30 cellular contexts compared by ENCODE assay signal in the genomic region with DNA sequence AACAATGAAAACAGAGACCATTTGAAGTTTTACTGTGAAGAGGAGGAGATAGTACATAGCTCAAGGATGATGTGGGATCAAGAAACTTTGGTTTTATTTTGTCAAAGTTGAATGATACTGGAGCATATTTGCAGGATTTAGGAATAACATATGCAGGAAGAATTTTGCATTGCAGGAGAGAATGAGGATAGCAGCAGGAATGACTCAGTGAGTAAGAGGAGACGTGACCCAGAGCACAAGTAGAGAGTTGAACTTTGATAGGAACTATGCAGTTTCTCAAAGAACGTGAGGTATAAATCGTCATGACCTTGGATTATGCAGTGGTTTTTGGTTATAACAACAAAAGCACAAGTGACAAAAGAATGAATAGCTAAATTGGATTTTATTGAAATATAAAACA. TPM values are rescaled to one million over a fixed set of nuclear protein-coding genes. Genes with fewer than 3 reads are reported as not detected.
DNase-seq lines count a peak whose midpoint lies in the region; ATAC-seq and TF ChIP-seq lines count a peak whose summit lies in the region.
"Had no signal": no experiment of that assay in that cellular context is flagged by ENCODE, and none has a peak within 500 bp of the region (broad histone marks: within the 10 kb centered on the region; RNA-seq: fewer than 3 reads in every experiment).

No MANE protein-coding gene starts in this region.

- no peaks in the 10 kb centered on the region for H3K79me2 ChIP-seq in GM23248 (ENCODE audit: insufficient read depth)

- no peak for TF ChIP-seq CTCF in AG10803 (conservative IDR thresholded peaks at IDR 0.05; ENCODE audit: low read length)
- TF ChIP-seq CTCF in upper lobe of left lung (IDR thresholded peaks at IDR 0.05): no peak

- no peak for ATAC-seq in upper lobe of left lung (ENCODE audit: low FRiP score in 2 of 2)
- ATAC-seq: activated T-helper 17 cell treated with anti-CD3 and anti-CD28 coated beads, Interleukin-2, amount 50 U/mL, for 72 hours; HepG2 had no signal

- DNase-seq in AG10803 (ENCODE audit: low read depth) (peak; percentile 30), GM23248 (peak; percentile 27), adipocyte (ENCODE audit: low read depth) (peak; percentile 59), fibroblast of peridontal ligament (ENCODE audit: extremely low read depth) (peak; percentile 32), erythroblast (lab: John Stamatoyannopoulos, UW) (no peak), upper lobe of left lung (no peak), mesenteric fat pad (ENCODE audit: low spot score) (no peak)
- no peak for DNase-seq in NK-92 treated with Interleukin-12 subunit alpha and Interleukin-12 subunit beta, amount 100 ng/mL, for 24 hours (lab: John Stamatoyannopoulos, UW)
- DNase-seq: activated CD4-positive, alpha-beta T cell treated with anti-CD3 and anti-CD28 coated beads for 48 hours; activated naive CD4-positive, alpha-beta T cell treated with anti-CD3 and anti-CD28 coated beads, Interleukin-2, amount 50 U/mL, for 16 hours; anterior cingulate cortex; CD4-positive, alpha-beta memory T cell; immature natural killer cell; Kasumi-1; mesendoderm; MV-4-11; NCI-H1436; NCI-H226; NCI-H69; posterior cingulate gyrus; SHP77 treated with DMSO at 0.1 percent for 48 hours; sigmoid colon; stimulated activated CD4-positive, alpha-beta T cell treated with anti-CD3 and anti-CD28 coated beads, Interleukin-15, amount 100 ng/mL, for 24 hours; stimulated activated CD4-positive, alpha-beta T cell treated with anti-CD3 and anti-CD28 coated beads, Interleukin-4, amount 100 ng/mL, for 4 hours; SW 1271; tibial artery; WERI-Rb-1 had no signal

- H3K9me3 ChIP-seq in GM23248 (ENCODE audit: low read depth) (no peaks in the 10 kb centered on the region), adipocyte (ENCODE audit: control insufficient read depth, low read length) (no peaks in the 10 kb centered on the region), upper lobe of left lung (no peaks in the 10 kb centered on the region)
- H3K9me3 ChIP-seq: sigmoid colon, tibial artery had no signal

- TF ChIP-seq POLR2A in erythroblast (IDR thresholded peaks at IDR 0.05; ENCODE audit: low read length) (no peak), upper lobe of left lung (IDR thresholded peaks at IDR 0.05) (no peak)

- in situ Hi-C loops in GM23248 (cut with MboI): no loop called here

- H3K36me3 ChIP-seq in GM23248 (ENCODE audit: low read depth) (no peaks in the 10 kb centered on the region), adipocyte (ENCODE audit: control insufficient read depth, insufficient read depth, low read length, severe bottlenecking) (no peaks in the 10 kb centered on the region), upper lobe of left lung (no peaks in the 10 kb centered on the region)
- H3K36me3 ChIP-seq: cardiac muscle cell, sigmoid colon, tibial artery, WERI-Rb-1 had no signal

- H3K9me2 ChIP-seq in GM23248 (ENCODE audit: insufficient read depth): no peaks in the 10 kb centered on the region

- no peak overlapping the region for H3K27ac ChIP-seq in GM23248
- no peak overlapping the region for H3K27ac ChIP-seq in upper lobe of left lung
- H3K27ac ChIP-seq: cardiac muscle cell, sigmoid colon, WERI-Rb-1 had no signal

- H3K27me3 ChIP-seq in GM23248 (replicated peaks; ENCODE audit: insufficient read depth) (no peaks in the 10 kb centered on the region), adipocyte (replicated peaks; ENCODE audit: control insufficient read depth, insufficient read depth, low read length) (no peaks in the 10 kb centered on the region), upper lobe of left lung (no peaks in the 10 kb centered on the region)
- H3K27me3 ChIP-seq: cardiac muscle cell, sigmoid colon, tibial artery had no signal

- WGBS in GM23248 (ENCODE audit: low coverage in 1 of 2, low lambda C conversion rate in 2 of 2, missing lambda C conversion rate in 2 of 2), 2 experiments: 71 to 72% methylated on average over 3 of the region's 3 CpGs
- WGBS in upper lobe of left lung, 2 donors: 93 to 95% methylated on average over 3 of the region's 3 CpGs

- H4K20me1 ChIP-seq in GM23248 (ENCODE audit: insufficient read depth): no peaks in the 10 kb centered on the region

- H3K4me3 ChIP-seq in AG10803 (ENCODE audit: low read length) (no peak overlapping the region), GM23248 (no peak overlapping the region), adipocyte (ENCODE audit: low read length) (no peak overlapping the region), upper lobe of left lung (no peak overlapping the region)
- H3K4me3 ChIP-seq: cardiac muscle cell, sigmoid colon, tibial artery had no signal

- no peak overlapping the region for H3K9ac ChIP-seq in GM23248
- H3K9ac ChIP-seq in adipocyte (ENCODE audit: low read length): no peak overlapping the region

- H3K4me1 ChIP-seq in GM23248 (ENCODE audit: insufficient read depth): peaks cover 21% of the 10 kb centered on the region
- peaks cover 11% of the 10 kb centered on the region for H3K4me1 ChIP-seq in adipocyte (ENCODE audit: control insufficient read depth, insufficient read depth, low read length)
- peaks cover 0 to 21% (median 17%) of the 10 kb centered on the region in 4 donors for H3K4me1 ChIP-seq in upper lobe of left lung

- peaks cover 18% of the 10 kb centered on the region for H3F3A ChIP-seq in GM23248 (ENCODE audit: insufficient read depth)

- TF ChIP-seq EP300 in upper lobe of left lung (IDR thresholded peaks at IDR 0.05): no peak

- H3K4me2 ChIP-seq in GM23248 (ENCODE audit: unreplicated experiment): peak overlapping the region; percentile 16

- H2AFZ ChIP-seq in GM23248: no peak overlapping the region

RNA-seq across cellular contexts. Expression of a gene that starts 47.7 kb away (rescaled TPM):
- total RNA-seq in GM23248 (2014; rRNA removed; shearing (Covaris generic)): 6.1 and 11.2 TPM in 2 replicates
- polyA plus RNA-seq in GM23248 (2016; fragmentation: Nextera tagmentation; extraction: Ambion mirVana): 16.0 and 16.1 TPM in 2 replicates
- total RNA-seq in upper lobe of left lung (10 to 100 TPM; 21.2 to 35.5 (median 27.8) TPM), mesenteric fat pad (23.6 TPM)

Comparison
In these comparisons a context has a peak if more than half of its experiments do, and no peak if none do; other contexts are left out.
1. DNase-seq: peak in AG10803 (single experiment), GM23248 (single experiment), adipocyte (single experiment) and fibroblast of peridontal ligament (single experiment); none in erythroblast (0 of 2), NK-92 treated with Interleukin-12 subunit alpha and Interleukin-12 subunit beta, amount 100 ng/mL, for 24 hours (single experiment), upper lobe of left lung (0 of 2) and mesenteric fat pad (single experiment).